ENCODE assay signal across 22 cellular contexts in the genomic region with DNA sequence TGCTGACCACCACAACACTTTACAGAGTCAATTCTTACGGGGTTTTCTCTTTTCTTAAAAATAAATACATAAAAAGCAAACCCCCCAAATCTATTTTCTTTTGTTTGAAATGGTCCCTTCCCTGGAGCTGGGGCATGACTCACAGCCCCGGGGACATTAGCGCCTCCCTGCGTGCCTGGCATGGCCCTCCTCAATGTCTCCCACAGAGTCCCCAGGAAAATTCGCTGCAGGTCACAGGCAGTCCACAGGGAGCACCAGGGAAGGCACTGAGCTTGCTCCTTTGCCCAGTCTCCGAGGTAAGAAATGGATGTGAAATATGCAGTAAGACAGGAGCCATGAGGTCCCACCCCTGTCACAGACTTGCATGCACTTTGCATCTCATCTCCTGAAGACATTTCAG.
"Had no signal": no experiment of that assay in that cellular context is flagged by ENCODE, and none has a peak within 500 bp of the region (broad histone marks: within the 10 kb centered on the region; RNA-seq: fewer than 3 reads in every experiment).

No MANE protein-coding gene starts in this region.

- H3K36me3 Mint-ChIP-seq: IgD-negative memory B cell had no signal

- H3K4me1 Mint-ChIP-seq: IgD-negative memory B cell had no signal

- H3K9me3 ChIP-seq: SJSA1 had no signal

- H3K27ac Mint-ChIP-seq: IgD-negative memory B cell had no signal

- H3K4me3 Mint-ChIP-seq: IgD-negative memory B cell had no signal

- H3K36me3 ChIP-seq: SJSA1 had no signal

- H3K27me3 ChIP-seq: SJSA1 had no signal

- H3K27ac ChIP-seq: HL-60, SJSA1, SK-N-MC had no signal

- H3K4me3 ChIP-seq: SJSA1, SK-N-MC had no signal

- DNase-seq: Karpas-422, KBM-7, MM.1S, NCI-H1092 treated with DMSO at 0.1 percent for 48 hours, NCI-H1436, NCI-H187, NCI-H2029, NCI-H2081 treated with DMSO at 0.1 percent for 48 hours, NCI-H2171, NCI-H226, NCI-H446, NCI-H510A, NCI-H524 treated with DMSO at 0.1 percent for 48 hours, NCI-H69, NCI-H774, Right ventricle myocardium superior, RPMI8226, SIG-M5 had no signal

- H3K4me1 ChIP-seq: SJSA1 had no signal

- H3K27me3 Mint-ChIP-seq: IgD-negative memory B cell had no signal
